Comparison of ENCODE assay signal across 22 cellular contexts in the genomic region with DNA sequence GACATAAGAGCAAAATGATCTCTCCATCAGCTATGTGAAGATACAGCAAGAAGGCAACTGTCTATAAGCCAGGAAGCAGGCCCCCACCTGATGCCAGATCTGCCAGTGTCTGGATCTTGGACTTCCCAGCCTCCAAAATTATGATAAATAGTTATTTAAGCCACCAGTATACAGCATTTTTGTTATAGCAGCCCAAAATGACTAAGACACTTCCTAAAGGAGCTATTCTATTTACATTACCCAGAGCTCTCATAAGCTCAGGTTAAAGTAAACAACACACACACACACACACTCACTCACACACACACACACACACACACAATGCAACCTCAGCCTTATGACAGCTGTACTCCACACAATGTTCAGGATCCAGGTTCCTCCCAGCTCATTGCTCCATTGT.
"Had no signal": no experiment of that assay in that cellular context is flagged by ENCODE, and none has a peak within 500 bp of the region (broad histone marks: within the 10 kb centered on the region; RNA-seq: fewer than 3 reads in every experiment).

No MANE protein-coding gene starts in this region.

- H3K27me3 Mint-ChIP-seq: stimulated activated memory B cell treated with anti-CD40 and anti-IgM and Interleukin-4, amounts not matched to agents 10 μg/mL and 1 μg/mL and 100 μg/mL, for 72 hours had no signal

- H3K27ac ChIP-seq: dorsolateral prefrontal cortex, heart left ventricle, pancreas, prostate gland, spleen, tibial artery, upper lobe of left lung, uterus had no signal

- H3K9me3 Mint-ChIP-seq: nephron; stimulated activated memory B cell treated with anti-CD40 and anti-IgM and Interleukin-4, amounts not matched to agents 10 μg/mL and 1 μg/mL and 100 μg/mL, for 72 hours; stimulated activated naive CD8-positive, alpha-beta T cell treated with anti-CD3 and anti-CD28 coated beads, Interleukin-15, Interleukin-2, amounts not matched to agents 100 ng/mL and 50 ng/mL, for 24 hours had no signal

- ATAC-seq: heart left ventricle; pancreas; sciatic nerve; stimulated activated memory B cell treated with anti-CD40 and anti-IgM and Interleukin-4, amounts not matched to agents 10 μg/mL and 1 μg/mL and 100 μg/mL, for 72 hours had no signal

- H3K4me3 Mint-ChIP-seq: nephron; stimulated activated memory B cell treated with anti-CD40 and anti-IgM and Interleukin-4, amounts not matched to agents 10 μg/mL and 1 μg/mL and 100 μg/mL, for 72 hours; stimulated activated naive CD8-positive, alpha-beta T cell treated with anti-CD3 and anti-CD28 coated beads, Interleukin-15, Interleukin-2, amounts not matched to agents 100 ng/mL and 50 ng/mL, for 24 hours had no signal

- H3K9me3 ChIP-seq: heart left ventricle, pancreas, prostate gland, spleen, tibial artery, upper lobe of left lung, uterus had no signal

- H3K36me3 Mint-ChIP-seq: stimulated activated memory B cell treated with anti-CD40 and anti-IgM and Interleukin-4, amounts not matched to agents 10 μg/mL and 1 μg/mL and 100 μg/mL, for 72 hours had no signal

- DNase-seq: cortex of kidney; dorsolateral prefrontal cortex; effector CD8-positive, alpha-beta T cell; foreskin melanocyte; heart left ventricle; hippocampal formation; kidney glomerular epithelial cell; occipital lobe; pancreas; retina; spleen; stimulated activated CD4-positive, alpha-beta T cell treated with anti-CD3 and anti-CD28 coated beads, Interleukin-15, amount 100 ng/mL, for 24 hours; stimulated activated CD4-positive, alpha-beta T cell treated with anti-CD3 and anti-CD28 coated beads, Interleukin-1b, Interleukin-23, amount 100 ng/mL, for 48 hours; stimulated activated CD4-positive, alpha-beta T cell treated with anti-CD3 and anti-CD28 coated beads, Interleukin-4, amount 100 ng/mL, for 24 hours; tibial artery; upper lobe of left lung; uterus had no signal

- H3K27me3 ChIP-seq: dorsolateral prefrontal cortex, pancreas, upper lobe of left lung, uterus had no signal

- H3K27ac Mint-ChIP-seq: nephron; stimulated activated memory B cell treated with anti-CD40 and anti-IgM and Interleukin-4, amounts not matched to agents 10 μg/mL and 1 μg/mL and 100 μg/mL, for 72 hours; stimulated activated naive CD8-positive, alpha-beta T cell treated with anti-CD3 and anti-CD28 coated beads, Interleukin-15, Interleukin-2, amounts not matched to agents 100 ng/mL and 50 ng/mL, for 24 hours had no signal
